ENCODE assay signal across 19 cellular contexts in the genomic region with DNA sequence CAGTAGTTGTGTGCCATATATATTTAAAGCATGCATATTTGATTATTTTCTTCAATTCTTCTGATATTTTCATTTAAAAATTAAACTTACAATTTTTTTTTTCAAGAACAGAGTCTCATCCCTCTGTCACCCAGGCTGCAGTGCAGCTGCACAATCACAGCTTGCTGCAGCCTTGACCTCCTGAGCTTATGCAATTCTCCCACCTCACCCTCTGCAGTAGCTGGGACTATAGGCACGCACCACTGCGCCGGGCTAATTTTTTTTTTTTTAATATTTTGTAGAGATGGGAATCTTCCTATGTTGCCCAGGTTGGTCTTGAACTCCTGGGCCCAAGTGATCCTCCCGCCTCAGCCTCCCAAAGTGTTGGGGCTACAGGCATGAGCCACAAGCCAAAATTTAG. TPM values are rescaled to one million over a fixed set of nuclear protein-coding genes. Genes with fewer than 3 reads are reported as not detected.
"Had no signal": no experiment of that assay in that cellular context is flagged by ENCODE, and none has a peak within 500 bp of the region (broad histone marks: within the 10 kb centered on the region; RNA-seq: fewer than 3 reads in every experiment).

No MANE protein-coding gene starts in this region.

- H2AFZ ChIP-seq: hepatocyte had no signal

- H3K27me3 ChIP-seq: ascending aorta, testis, upper lobe of right lung had no signal

- H3K4me1 ChIP-seq: upper lobe of right lung had no signal

- H3K4me3 ChIP-seq: ascending aorta, hepatocyte, lung, testis, upper lobe of right lung had no signal

- H3K36me3 ChIP-seq: ascending aorta, upper lobe of right lung had no signal

- H3K27ac ChIP-seq: hepatocyte, testis, upper lobe of right lung had no signal

- ATAC-seq: activated T-cell treated with anti-CD3 and anti-CD28 coated beads, Interleukin-2, amount 50 U/mL, for 4 hours; left colon; stimulated activated naive CD8-positive, alpha-beta T cell treated with anti-CD3 and anti-CD28 coated beads, Interleukin-15, amount 100 ng/mL, for 72 hours; T-cell; upper lobe of right lung had no signal

- H3K9me3 ChIP-seq: ascending aorta, testis, upper lobe of right lung had no signal

- DNase-seq: activated CD4-positive, alpha-beta T cell treated with anti-CD3 and anti-CD28 coated beads, Interleukin-2, amount 10 ng/mL, durations not matched to agents 7 days and 5 days; activated CD8-positive, alpha-beta memory T cell treated with anti-CD3 and anti-CD28 coated beads, Interleukin-2, amount 50 U/mL, for 4 hours; activated naive CD4-positive, alpha-beta T cell treated with anti-CD3 and anti-CD28 coated beads, Interleukin-2, amount 50 U/mL, for 16 hours; activated T-cell treated with anti-CD3 and anti-CD28 coated beads, Interleukin-2, amount 50 U/mL, for 4 hours; dermis blood vessel endothelial cell; effector memory CD4-positive, alpha-beta T cell; left colon; midbrain; nephron progenitor cell; nucleus accumbens; stimulated activated naive CD8-positive, alpha-beta T cell treated with anti-CD3 and anti-CD28 coated beads, Interleukin-15, amount 100 ng/mL, for 72 hours; T-cell; T1000; testis; upper lobe of right lung had no signal

- H3K4me2 ChIP-seq: hepatocyte had no signal

RNA-seq across cellular contexts. Expression of a gene that starts 5.8 kb away (rescaled TPM):
- total RNA-seq: activated CD4-positive, alpha-beta T cell treated with anti-CD3 and anti-CD28 coated beads, Interleukin-2, amount 10 ng/mL, durations not matched to agents 7 days and 5 days; bronchial epithelial cell had no signal
